Comparison of ENCODE assay signal across 13 cellular contexts in genomic region chr2:118431188-118431562, GRCh38.
DNase-seq lines count a peak whose midpoint lies in the region; ATAC-seq and TF ChIP-seq lines count a peak whose summit lies in the region.
"Had no signal": no experiment of that assay in that cellular context is flagged by ENCODE, and none has a peak within 500 bp of the region (broad histone marks: within the 10 kb centered on the region; RNA-seq: fewer than 3 reads in every experiment).

No MANE protein-coding gene starts in this region.

- no peak overlapping the region for H3K4me3 Mint-ChIP-seq in activated T-helper 1 cell treated with anti-CD3 and anti-CD28 coated beads, Interleukin-12 subunit alpha, Interleukin-12 subunit beta, Interleukin-2, Interleukin-4 antibody, amounts not matched to agents 30 ng/mL and 10 ng/mL and 1 ng/mL, durations not matched to agents 14 hours and 24 hours and 36 hours

- H2AFZ ChIP-seq in DND-41 (ENCODE audit: low read depth, low read length) (no peak overlapping the region), mammary epithelial cell (ENCODE audit: low read depth, low read length) (peak overlapping the region; percentile 60), osteoblast (ENCODE audit: low read length) (no peak overlapping the region)

- no peaks in the 10 kb centered on the region for H3K36me3 Mint-ChIP-seq in activated T-helper 1 cell treated with anti-CD3 and anti-CD28 coated beads, Interleukin-12 subunit alpha, Interleukin-12 subunit beta, Interleukin-2, Interleukin-4 antibody, amounts not matched to agents 30 ng/mL and 10 ng/mL and 1 ng/mL, durations not matched to agents 14 hours and 24 hours and 36 hours (ENCODE audit: low read depth)

- DNase-seq in DND-41 = no peak
- DNase-seq in NAMALWA (ENCODE audit: low spot score) = peak; percentile 17
- peak; percentile 56 for DNase-seq in mammary epithelial cell
- DNase-seq in osteoblast (ENCODE audit: insufficient read length, low spot score, missing footprints) = no peak
- no peak for DNase-seq in T1000 (lab: John Stamatoyannopoulos, UW)
- no peak for DNase-seq in activated T-helper 1 cell treated with anti-CD3 and anti-CD28 coated beads, Interleukin-12 subunit alpha, Interleukin-12 subunit beta, Interleukin-2, Interleukin-4 antibody, amounts not matched to agents 30 ng/mL and 10 ng/mL and 1 ng/mL, durations not matched to agents 14 hours and 24 hours and 36 hours (ENCODE audit: low spot score)
- no peak for DNase-seq in mucosa of gallbladder (ENCODE audit: low spot score)
- DNase-seq: activated CD4-positive, alpha-beta T cell treated with anti-CD3 and anti-CD28 coated beads, Interleukin-2, amount 50 U/mL, for 1 hour; GOT3; testis had no signal

- H3K27me3 Mint-ChIP-seq in activated T-helper 1 cell treated with anti-CD3 and anti-CD28 coated beads, Interleukin-12 subunit alpha, Interleukin-12 subunit beta, Interleukin-2, Interleukin-4 antibody, amounts not matched to agents 30 ng/mL and 10 ng/mL and 1 ng/mL, durations not matched to agents 14 hours and 24 hours and 36 hours (ENCODE audit: insufficient read depth) = no peaks in the 10 kb centered on the region

- CTCF ChIA-PET in mammary epithelial cell (lab: Charles Lee; ENCODE audit: low non-redundant PET) = interaction anchor here (0.7 kb wide), 1 partner anchor 33 kb away, joined by 4 read pairs; no protein-coding TSS in a partner anchor

- TF ChIP-seq CTCF in DND-41 (IDR thresholded peaks at IDR 0.05; ENCODE audit: borderline replicate concordance, extremely low read depth, low read length, poor library complexity, severe bottlenecking) (peak; percentile 5), mammary epithelial cell (conservative IDR thresholded peaks at IDR 0.05 in 1 of 2, IDR thresholded peaks at IDR 0.05 in 1 of 2; ENCODE audit: extremely low read depth in 1 of 2, insufficient read depth in 1 of 2, low read depth in 1 of 2, low read length in 2 of 2) (peak in 1 of 2 donors; percentile 22), osteoblast (IDR thresholded peaks at IDR 0.05; ENCODE audit: extremely low read depth, low read depth, low read length) (peak; percentile 14)

- H3K9me3 ChIP-seq in DND-41 (ENCODE audit: insufficient read depth, low read length, severe bottlenecking) = no peaks in the 10 kb centered on the region
- H3K9me3 ChIP-seq in mammary epithelial cell (replicated peaks; ENCODE audit: insufficient read depth, low read length) = no peaks in the 10 kb centered on the region
- H3K9me3 ChIP-seq in osteoblast (ENCODE audit: low read depth, low read length) = no peaks in the 10 kb centered on the region
- H3K9me3 ChIP-seq: testis had no signal

- H3K27ac ChIP-seq in DND-41 (ENCODE audit: low read length) (no peak overlapping the region), mammary epithelial cell (ENCODE audit: insufficient read depth, low read depth, low read length) (peak overlapping the region; percentile 96), osteoblast (ENCODE audit: low read depth, low read length) (no peak overlapping the region)
- H3K27ac ChIP-seq: brain microvascular endothelial cell, testis had no signal

- H3K9me3 Mint-ChIP-seq in activated T-helper 1 cell treated with anti-CD3 and anti-CD28 coated beads, Interleukin-12 subunit alpha, Interleukin-12 subunit beta, Interleukin-2, Interleukin-4 antibody, amounts not matched to agents 30 ng/mL and 10 ng/mL and 1 ng/mL, durations not matched to agents 14 hours and 24 hours and 36 hours = no peaks in the 10 kb centered on the region
- H3K9me3 Mint-ChIP-seq: activated T-helper 2 cell treated with anti-CD3 and anti-CD28 coated beads, Interferon-gamma antibody, Interleukin-2, Interleukin-4, amounts not matched to agents 10 μg/mL and 5 μg/mL and 100 μg/mL, durations not matched to agents 14 hours and 24 hours and 36 hours had no signal

- intact Hi-C loops in mammary epithelial cell (cut with micrococcal nuclease) = no loop called here
- intact Hi-C loops in activated T-helper 1 cell treated with anti-CD3 and anti-CD28 coated beads, Interleukin-12 subunit alpha, Interleukin-12 subunit beta, Interleukin-2, Interleukin-4 antibody, amounts not matched to agents 30 ng/mL and 10 ng/mL and 1 ng/mL, durations not matched to agents 14 hours and 24 hours and 36 hours (cut with micrococcal nuclease) = no loop called here

- no peaks in the 10 kb centered on the region for H3K27me3 ChIP-seq in DND-41 (ENCODE audit: insufficient read depth, low read length, poor library complexity)
- no peaks in the 10 kb centered on the region for H3K27me3 ChIP-seq in mammary epithelial cell (ENCODE audit: insufficient read depth, low read length)
- H3K27me3 ChIP-seq in osteoblast (ENCODE audit: insufficient read depth, low read length) = no peaks in the 10 kb centered on the region
- H3K27me3 ChIP-seq: brain microvascular endothelial cell, testis had no signal

- BruUV-seq in mammary epithelial cell (replicated peaks; lab: Mats Ljungman, UMichigan) = TSS peak; percentile 66

- H3K27ac Mint-ChIP-seq in activated T-helper 1 cell treated with anti-CD3 and anti-CD28 coated beads, Interleukin-12 subunit alpha, Interleukin-12 subunit beta, Interleukin-2, Interleukin-4 antibody, amounts not matched to agents 30 ng/mL and 10 ng/mL and 1 ng/mL, durations not matched to agents 14 hours and 24 hours and 36 hours = no peak overlapping the region
- H3K27ac Mint-ChIP-seq: activated T-helper 2 cell treated with anti-CD3 and anti-CD28 coated beads, Interferon-gamma antibody, Interleukin-2, Interleukin-4, amounts not matched to agents 10 μg/mL and 5 μg/mL and 100 μg/mL, durations not matched to agents 14 hours and 24 hours and 36 hours had no signal

- H3K9ac ChIP-seq in DND-41 (ENCODE audit: low read depth, low read length) (no peak overlapping the region), mammary epithelial cell (ENCODE audit: insufficient read depth, low read length) (peak overlapping the region; percentile 48)

- no peaks in the 10 kb centered on the region for H3K4me1 ChIP-seq in DND-41 (ENCODE audit: insufficient read depth, low read length)
- peaks cover 40% of the 10 kb centered on the region for H3K4me1 ChIP-seq in mammary epithelial cell (ENCODE audit: insufficient read depth, low read length)
- peaks cover 13% of the 10 kb centered on the region for H3K4me1 ChIP-seq in osteoblast (ENCODE audit: insufficient read depth, low read length)
- H3K4me1 ChIP-seq: testis had no signal

- H3K4me2 ChIP-seq in DND-41 (ENCODE audit: insufficient read depth, low read length) (no peak overlapping the region), mammary epithelial cell (ENCODE audit: insufficient read depth, low read depth, low read length) (peak overlapping the region; percentile 76), osteoblast (ENCODE audit: insufficient read depth, low read length) (peak overlapping the region; percentile 44)

- H3K36me3 ChIP-seq in DND-41 (ENCODE audit: insufficient read depth, low read length) = no peaks in the 10 kb centered on the region
- no peaks in the 10 kb centered on the region for H3K36me3 ChIP-seq in mammary epithelial cell (ENCODE audit: insufficient read depth, low read length)
- H3K36me3 ChIP-seq in osteoblast (ENCODE audit: insufficient read depth, low read length) = no peaks in the 10 kb centered on the region
- H3K36me3 ChIP-seq: brain microvascular endothelial cell had no signal

- WGBS in mammary epithelial cell (ENCODE audit: low coverage, missing lambda C conversion rate) = 58% methylated on average over 4 of the region's 4 CpGs

- in situ Hi-C loops in mammary epithelial cell (cut with MboI; ENCODE audit: low sequenced_read_pairs in 2 of 2) = no loop called here

- dilution Hi-C loops in mammary epithelial cell (cut with HindIII; ENCODE audit: low sequenced_read_pairs) = no loop called here

- no peaks in the 10 kb centered on the region for H4K20me1 ChIP-seq in DND-41 (ENCODE audit: insufficient read depth, low read length)
- no peaks in the 10 kb centered on the region for H4K20me1 ChIP-seq in mammary epithelial cell (ENCODE audit: insufficient read depth, low read length)
- no peaks in the 10 kb centered on the region for H4K20me1 ChIP-seq in osteoblast (ENCODE audit: insufficient read depth, low read length)

- no peak for ATAC-seq in DND-41 (ENCODE audit: insufficient read depth, low read depth)

- H3K4me1 Mint-ChIP-seq in activated T-helper 1 cell treated with anti-CD3 and anti-CD28 coated beads, Interleukin-12 subunit alpha, Interleukin-12 subunit beta, Interleukin-2, Interleukin-4 antibody, amounts not matched to agents 30 ng/mL and 10 ng/mL and 1 ng/mL, durations not matched to agents 14 hours and 24 hours and 36 hours (ENCODE audit: low read depth) = no peaks in the 10 kb centered on the region

- H3K4me3 ChIP-seq in DND-41 (ENCODE audit: low read depth in 1 of 2, low read length in 2 of 2) = no peak overlapping the region
- peak overlapping the region in 1 of 3 experiments; percentile 8 for H3K4me3 ChIP-seq in mammary epithelial cell (replicated peaks in 1 of 3; ENCODE audit: insufficient read depth in 1 of 3, low read depth in 2 of 3, low read length in 3 of 3)
- H3K4me3 ChIP-seq in osteoblast (ENCODE audit: insufficient read depth, low read length) = no peak overlapping the region
- H3K4me3 ChIP-seq: lung, testis had no signal

- H3K79me2 ChIP-seq in DND-41 (ENCODE audit: insufficient read depth, low read length) (no peaks in the 10 kb centered on the region), mammary epithelial cell (ENCODE audit: insufficient read depth, low read length) (no peaks in the 10 kb centered on the region), osteoblast (ENCODE audit: insufficient read depth, low read length) (no peaks in the 10 kb centered on the region)

Comparison
In these comparisons a context has a peak if more than half of its experiments do, and no peak if none do; other contexts are left out.
1. DNase-seq: peak in NAMALWA (single experiment) and mammary epithelial cell (single experiment); none in DND-41 (single experiment), osteoblast (single experiment), T1000 (single experiment), activated T-helper 1 cell treated with anti-CD3 and anti-CD28 coated beads, Interleukin-12 subunit alpha, Interleukin-12 subunit beta, Interleukin-2, Interleukin-4 antibody, amounts not matched to agents 30 ng/mL and 10 ng/mL and 1 ng/mL, durations not matched to agents 14 hours and 24 hours and 36 hours (single experiment) and mucosa of gallbladder (single experiment).